Comparison of ENCODE assay signal across 31 cellular contexts in genomic region chr10:79586933-79587332, GRCh38. TPM values are rescaled to one million over a fixed set of nuclear protein-coding genes. Genes with fewer than 3 reads are reported as not detected.
"Had no signal": no experiment of that assay in that cellular context is flagged by ENCODE, and none has a peak within 500 bp of the region (broad histone marks: within the 10 kb centered on the region; RNA-seq: fewer than 3 reads in every experiment).

No MANE protein-coding gene starts in this region.

- DNase-seq: activated CD4-positive, alpha-beta memory T cell treated with anti-CD3 and anti-CD28 coated beads, Interleukin-2, amount 10 ng/mL, durations not matched to agents 7 days and 5 days; activated CD4-positive, alpha-beta T cell treated with anti-CD3 and anti-CD28 coated beads for 1 hour; activated CD4-positive, alpha-beta T cell treated with anti-CD3 and anti-CD28 coated beads for 48 hours; activated CD4-positive, CD25-positive, alpha-beta regulatory T cell; activated CD8-positive, alpha-beta memory T cell treated with anti-CD3 and anti-CD28 coated beads for 24 hours; activated CD8-positive, alpha-beta memory T cell treated with anti-CD3 and anti-CD28 coated beads, Interleukin-2, amount 10 ng/mL, durations not matched to agents 7 days and 5 days; activated CD8-positive, alpha-beta memory T cell treated with anti-CD3 and anti-CD28 coated beads, Interleukin-2, amount 50 U/mL, for 48 hours; activated effector memory CD4-positive, alpha-beta T cell treated with Interleukin-2 at 50 U/mL for 16 hours; activated naive CD4-positive, alpha-beta T cell treated with anti-CD3 and anti-CD28 coated beads, Interleukin-2, amount 10 ng/mL, durations not matched to agents 7 days and 5 days; activated naive CD8-positive, alpha-beta T cell treated with anti-CD3 and anti-CD28 coated beads, Interleukin-2, amount 50 U/mL, for 24 hours; activated T-cell treated with anti-CD3 and anti-CD28 coated beads, Interleukin-2, amount 50 U/mL, for 48 hours; anterior cingulate cortex; central memory CD4-positive, alpha-beta T cell; MM.1S; MV-4-11; NCI-H1092; NCI-H1436 treated with DMSO at 0.1 percent for 48 hours; NCI-H1694 treated with DMSO at 0.1 percent for 48 hours; NCI-H2081; NCI-H524; NCI-H69; OCI-M1; Right ventricle myocardium superior; SJCRH30; T1000; WERI-Rb-1 had no signal

- H3K9ac ChIP-seq: KMS-11 had no signal

- H3K36me3 ChIP-seq: SJCRH30, WERI-Rb-1 had no signal

- H3K4me2 ChIP-seq: KMS-11 had no signal

- H3K27me3 ChIP-seq: SJCRH30 had no signal

- H3K4me3 ChIP-seq: SJCRH30, SK-N-MC had no signal

- H3K4me1 ChIP-seq: SJCRH30 had no signal

- H3K27ac ChIP-seq: KMS-11, SJCRH30, SK-N-MC, WERI-Rb-1 had no signal

- H3K9me3 ChIP-seq: SJCRH30 had no signal

RNA-seq across cellular contexts. Expression of gene SFTPA1, which starts 23.8 kb away (rescaled TPM):
- total RNA-seq: activated CD4-positive, alpha-beta memory T cell treated with anti-CD3 and anti-CD28 coated beads, Interleukin-2, amount 10 ng/mL, durations not matched to agents 7 days and 5 days; activated CD8-positive, alpha-beta memory T cell treated with anti-CD3 and anti-CD28 coated beads, Interleukin-2, amount 10 ng/mL, durations not matched to agents 7 days and 5 days; LHCN-M2; SJCRH30; T-helper 1 cell treated with Interleukin-12 subunit alpha and Interleukin-12 subunit beta and Interleukin-4 antibody, amounts not matched to agents 30 ng/mL and 1 ng/mL, for 36 hours; T-helper 2 cell treated with Interferon-gamma antibody and Interleukin-4, amounts not matched to agents 100 ng/mL and 5 ng/mL, for 36 hours had no signal

RNA-seq across cellular contexts. Expression of gene SFTPA2, which starts 26.7 kb away (rescaled TPM):
- total RNA-seq: activated CD4-positive, alpha-beta memory T cell treated with anti-CD3 and anti-CD28 coated beads, Interleukin-2, amount 10 ng/mL, durations not matched to agents 7 days and 5 days; activated CD8-positive, alpha-beta memory T cell treated with anti-CD3 and anti-CD28 coated beads, Interleukin-2, amount 10 ng/mL, durations not matched to agents 7 days and 5 days; LHCN-M2; SJCRH30; T-helper 1 cell treated with Interleukin-12 subunit alpha and Interleukin-12 subunit beta and Interleukin-4 antibody, amounts not matched to agents 30 ng/mL and 1 ng/mL, for 36 hours; T-helper 2 cell treated with Interferon-gamma antibody and Interleukin-4, amounts not matched to agents 100 ng/mL and 5 ng/mL, for 36 hours had no signal
